15 cellular contexts compared by ENCODE assay signal in genomic region chr11:93000511-93001476, GRCh38. TPM values are rescaled to one million over a fixed set of nuclear protein-coding genes. Genes with fewer than 3 reads are reported as not detected.
DNase-seq lines count a peak whose midpoint lies in the region; FAIRE-seq and TF ChIP-seq lines count a peak whose summit lies in the region.
"Had no signal": no experiment of that assay in that cellular context is flagged by ENCODE, and none has a peak within 500 bp of the region (broad histone marks: within the 10 kb centered on the region; RNA-seq: fewer than 3 reads in every experiment).

No MANE protein-coding gene starts in this region.

- H4K8ac ChIP-seq in mesenchymal stem cell (ENCODE audit: low read length): no peak overlapping the region

- H3K4me1 ChIP-seq in mesenchymal stem cell (ENCODE audit: control insufficient read depth, insufficient read depth, low read depth, low read length): peaks cover 6% of the 10 kb centered on the region
- H3K4me1 ChIP-seq: testis had no signal

- no peak overlapping the region for H3K18ac ChIP-seq in mesenchymal stem cell (ENCODE audit: low read depth in 1 of 2, low read length in 2 of 2)

- TF ChIP-seq CTCF in bronchial epithelial cell (IDR thresholded peaks at IDR 0.05; ENCODE audit: insufficient read depth, low read length, severe bottlenecking): no peak

- H3K4me2 ChIP-seq in mesenchymal stem cell (ENCODE audit: low read length, poor library complexity, severe bottlenecking): no peak overlapping the region

- H3K27me3 ChIP-seq in bronchial epithelial cell (ENCODE audit: control insufficient read depth, insufficient read depth, low read length) (no peaks in the 10 kb centered on the region), mesenchymal stem cell (ENCODE audit: control insufficient read depth in 1 of 2, insufficient read depth in 1 of 2, low read length in 2 of 2) (no peaks in the 10 kb centered on the region)
- H3K27me3 ChIP-seq: cardiac muscle cell, testis had no signal

- no peak overlapping the region for H3K23ac ChIP-seq in mesenchymal stem cell (ENCODE audit: low read length in 2 of 2)

- H4K91ac ChIP-seq in mesenchymal stem cell (ENCODE audit: low read length): no peak overlapping the region

- no peak overlapping the region for H2BK15ac ChIP-seq in mesenchymal stem cell (ENCODE audit: low read depth, poor library complexity, severe bottlenecking)

- no peaks in the 10 kb centered on the region for H3K36me3 ChIP-seq in bronchial epithelial cell (ENCODE audit: control insufficient read depth, insufficient read depth, low read length)
- no peaks in the 10 kb centered on the region for H3K36me3 ChIP-seq in mesenchymal stem cell (ENCODE audit: control insufficient read depth in 1 of 2, insufficient read depth in 2 of 2, low read depth in 1 of 2, low read length in 2 of 2)
- H3K36me3 ChIP-seq: cardiac muscle cell had no signal

- H2AFZ ChIP-seq in mesenchymal stem cell (ENCODE audit: low read depth, low read length): no peak overlapping the region

- H3K9me3 ChIP-seq in mesenchymal stem cell (ENCODE audit: control insufficient read depth, low read length): no peaks in the 10 kb centered on the region
- H3K9me3 ChIP-seq: testis had no signal

- no peak overlapping the region for H3K4me3 ChIP-seq in bronchial epithelial cell (ENCODE audit: low read depth, low read length)
- no peak overlapping the region for H3K4me3 ChIP-seq in mesenchymal stem cell (ENCODE audit: insufficient read depth in 1 of 2, low read depth in 1 of 2, low read length in 2 of 2)
- H3K4me3 ChIP-seq: cardiac muscle cell, SK-N-MC, testis had no signal

- DNase-seq in COLO829 (ENCODE audit: low spot score) (peak; percentile 69), NCI-H69 (lab: John Stamatoyannopoulos, UW) (peak; percentile 44), bronchial epithelial cell (ENCODE audit: low read depth) (peak; percentile 96), mesenchymal stem cell (peak; percentile 73), NCI-H2227 (lab: John Stamatoyannopoulos, UW; ENCODE audit: unreplicated experiment) (no peak), KG1 (lab: John Stamatoyannopoulos, UW) (no peak), NCI-H2196 treated with DMSO at 0.1 percent for 48 hours (lab: John Stamatoyannopoulos, UW; ENCODE audit: unreplicated experiment) (no peak)
- DNase-seq in stimulated activated CD8-positive, alpha-beta memory T cell treated with anti-CD3 and anti-CD28 coated beads, Interleukin-4, amount 100 ng/mL, for 48 hours: no peak
- DNase-seq: naive thymus-derived CD8-positive, alpha-beta T cell; NCI-H187 treated with DMSO at 0.1 percent for 48 hours; stimulated activated CD4-positive, alpha-beta T cell treated with anti-CD3 and anti-CD28 coated beads, Interleukin-4, amount 100 ng/mL, for 1 hour; testis had no signal

- no peak overlapping the region for H2BK120ac ChIP-seq in mesenchymal stem cell (ENCODE audit: low read depth, low read length)

- H2BK5ac ChIP-seq in mesenchymal stem cell (ENCODE audit: low read depth, low read length, poor library complexity, severe bottlenecking): no peak overlapping the region

- H3K79me1 ChIP-seq in mesenchymal stem cell (replicated peaks; ENCODE audit: low read length, poor library complexity, severe bottlenecking): no peaks in the 10 kb centered on the region

- H3K14ac ChIP-seq in mesenchymal stem cell (ENCODE audit: low read length in 2 of 2): no peak overlapping the region

- H3K9ac ChIP-seq in mesenchymal stem cell (ENCODE audit: low read length): peak overlapping the region; percentile 47

- no peak overlapping the region for H2AK5ac ChIP-seq in mesenchymal stem cell (ENCODE audit: low read length, severe bottlenecking)

- 64% methylated on average over 2 of the region's 2 CpGs for WGBS in mesenchymal stem cell

- H3K27ac ChIP-seq in mesenchymal stem cell (ENCODE audit: low read length, poor library complexity, severe bottlenecking): peak overlapping the region; percentile 57
- H3K27ac ChIP-seq: cardiac muscle cell, SK-N-MC, testis had no signal

- H3K4ac ChIP-seq in mesenchymal stem cell (ENCODE audit: low read depth in 1 of 2, low read length in 2 of 2): no peak overlapping the region

- no peak overlapping the region for H2BK12ac ChIP-seq in mesenchymal stem cell (ENCODE audit: low read length in 2 of 2)

- FAIRE-seq in bronchial epithelial cell (lab: Jason Lieb, UNC): no peak

RNA-seq across cellular contexts. Expression of gene MTNR1B, which starts 31.3 kb away (rescaled TPM):
- not detected in 2 replicates for total RNA-seq in bronchial epithelial cell
- polyA plus RNA-seq in mesenchymal stem cell (2013, experiment 1 of 2): not detected
- not detected for polyA plus RNA-seq in mesenchymal stem cell (2013, experiment 2 of 2)
- total RNA-seq: activated CD8-positive, alpha-beta memory T cell treated with anti-CD3 and anti-CD28 coated beads for 36 hours; cardiac muscle cell; naive thymus-derived CD8-positive, alpha-beta T cell had no signal
- polyA plus RNA-seq: cardiac muscle cell; naive thymus-derived CD8-positive, alpha-beta T cell had no signal

Comparison
In these comparisons a context has a peak if more than half of its experiments do, and no peak if none do; other contexts are left out.
1. DNase-seq: peak in COLO829 (single experiment), NCI-H69 (single experiment), bronchial epithelial cell (single experiment) and mesenchymal stem cell (single experiment); none in NCI-H2227 (single experiment), stimulated activated CD8-positive, alpha-beta memory T cell treated with anti-CD3 and anti-CD28 coated beads, Interleukin-4, amount 100 ng/mL, for 48 hours (single experiment), KG1 (single experiment) and NCI-H2196 treated with DMSO at 0.1 percent for 48 hours (single experiment).